In the genomic region with DNA sequence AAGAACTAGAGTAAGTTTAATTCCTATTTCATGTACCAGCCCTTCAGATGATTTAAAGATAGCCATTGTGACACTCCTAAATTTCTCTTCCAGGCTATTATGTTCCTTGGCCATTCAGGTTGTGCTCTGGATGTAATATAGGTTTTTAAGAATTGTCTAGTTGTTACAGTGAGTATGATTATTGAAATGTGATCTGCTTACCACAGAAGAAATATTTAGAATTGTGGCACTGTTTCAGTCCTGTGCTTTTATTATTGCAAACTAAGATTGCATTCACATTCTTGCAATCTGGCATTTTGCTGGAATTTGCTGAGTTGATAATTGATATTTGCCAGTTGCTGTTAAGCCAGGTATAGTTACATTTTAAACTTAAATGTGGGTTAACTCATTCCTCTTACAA, we compare ENCODE assay signal across 21 cellular contexts. TPM values are rescaled to one million over a fixed set of nuclear protein-coding genes. Genes with fewer than 3 reads are reported as not detected.
DNase-seq lines count a peak whose midpoint lies in the region; ATAC-seq and TF ChIP-seq lines count a peak whose summit lies in the region.
"Had no signal": no experiment of that assay in that cellular context is flagged by ENCODE, and none has a peak within 500 bp of the region (broad histone marks: within the 10 kb centered on the region; RNA-seq: fewer than 3 reads in every experiment).

No MANE protein-coding gene starts in this region.

- peak; percentile 51 for ATAC-seq in IMR-90 (ENCODE audit: low read depth)
- no peak for ATAC-seq in heart left ventricle
- no peak for ATAC-seq in GM23338
- ATAC-seq: Panc1 had no signal

- no peaks in the 10 kb centered on the region for H3F3A ChIP-seq in GM23338 (replicated peaks; ENCODE audit: low read depth)

- H3K36me3 Mint-ChIP-seq in GM23338 (ENCODE audit: low read depth), result peaks cover 67% of the 10 kb centered on the region
- H3K36me3 Mint-ChIP-seq: CD4-positive, alpha-beta memory T cell had no signal

- DNase-seq in AG10803 (ENCODE audit: low read depth) (peak; percentile 62), IMR-90 (no peak), astrocyte of the hippocampus (ENCODE audit: low read depth, low spot score) (peak; percentile 14), kidney tubule cell (ENCODE audit: low spot score) (peak; percentile 35), GM10248 (ENCODE audit: extremely low spot score) (no peak), EL (no peak), heart left ventricle (no peak), GM23338 (ENCODE audit: low spot score) (no peak)
- DNase-seq: Caco-2; CD4-positive, alpha-beta memory T cell; H9; HFFc6; NCI-H1694 treated with DMSO at 0.1 percent for 48 hours; NCI-H2081 treated with DMSO at 0.1 percent for 48 hours; NCI-H2171 treated with DMSO at 0.1 percent for 48 hours; NCI-H524 treated with DMSO at 0.1 percent for 48 hours; NCI-H82; SIG-M5 had no signal

- no peaks in the 10 kb centered on the region for H4K20me1 ChIP-seq in IMR-90 (ENCODE audit: insufficient read depth, low read length)
- H4K20me1 ChIP-seq in GM23338 (replicated peaks; ENCODE audit: insufficient read depth), result peaks cover 12% of the 10 kb centered on the region
- H4K20me1 ChIP-seq: BLaER1 treated with 17β-estradiol and CSF1 and Interleukin-3, amounts not matched to agents 10 nM and 100 nM had no signal

- no peak overlapping the region for H2BK120ac ChIP-seq in IMR-90 (ENCODE audit: low read depth, low read length)

- POLR2A ChIA-PET in IMR-90 (lab: Charles Lee; ENCODE audit: unreplicated experiment) (no interaction called here), GM10248 (lab: Yijun Ruan, JAX) (no interaction called here)

- no peak overlapping the region for H3K56ac ChIP-seq in IMR-90 (ENCODE audit: extremely low read depth, insufficient read depth, low read length)

- no peak overlapping the region for H3K4ac ChIP-seq in IMR-90 (ENCODE audit: low read depth, low read length)

- CTCF ChIA-PET in IMR-90 (lab: Yijun Ruan, JAX) (no interaction called here), GM10248 (lab: Yijun Ruan, JAX) (no interaction called here)

- no peak overlapping the region for H2BK20ac ChIP-seq in IMR-90 (ENCODE audit: low read depth, low read length)

- H3K4me1 Mint-ChIP-seq in GM23338, result no peaks in the 10 kb centered on the region
- H3K4me1 Mint-ChIP-seq: CD4-positive, alpha-beta memory T cell; H9 had no signal

- no peak overlapping the region for H3K27ac ChIP-seq in IMR-90 (ENCODE audit: insufficient read depth, low read length)
- H3K27ac ChIP-seq in heart left ventricle, result no peak overlapping the region
- no peak overlapping the region for H3K27ac ChIP-seq in GM23338 (ENCODE audit: low read depth)
- H3K27ac ChIP-seq: BLaER1 treated with 17β-estradiol and CSF1 and Interleukin-3, amounts not matched to agents 10 nM and 100 nM; KMS-11 had no signal

- H3K4me1 ChIP-seq in IMR-90 (ENCODE audit: control insufficient read depth, insufficient read depth, low read length) (no peaks in the 10 kb centered on the region), heart left ventricle (no peaks in the 10 kb centered on the region), GM23338 (ENCODE audit: insufficient read depth) (no peaks in the 10 kb centered on the region)
- H3K4me1 ChIP-seq: BLaER1 treated with 17β-estradiol and CSF1 and Interleukin-3, amounts not matched to agents 10 nM and 100 nM; Caco-2 had no signal

- H3K36me3 ChIP-seq in IMR-90 (ENCODE audit: control insufficient read depth, insufficient read depth, low read length) (peaks cover 3% of the 10 kb centered on the region), heart left ventricle (no peaks in the 10 kb centered on the region), GM23338 (ENCODE audit: insufficient read depth) (peaks cover 42% of the 10 kb centered on the region)

- TF ChIP-seq RAD21 in IMR-90 (IDR thresholded peaks at IDR 0.05; ENCODE audit: low read length), result no peak

- H3K27me3 ChIP-seq in IMR-90 (ENCODE audit: control insufficient read depth, insufficient read depth, low read length) (no peaks in the 10 kb centered on the region), heart left ventricle (no peaks in the 10 kb centered on the region), GM23338 (ENCODE audit: insufficient read depth) (no peaks in the 10 kb centered on the region)
- H3K27me3 ChIP-seq: BLaER1 treated with 17β-estradiol and CSF1 and Interleukin-3, amounts not matched to agents 10 nM and 100 nM had no signal

- H4K91ac ChIP-seq in IMR-90 (ENCODE audit: insufficient read depth, low read depth, low read length), result no peak overlapping the region

- H2BK5ac ChIP-seq in IMR-90 (ENCODE audit: low read depth, low read length, poor library complexity, severe bottlenecking), result no peak overlapping the region

- H4K5ac ChIP-seq in IMR-90 (ENCODE audit: low read depth, low read length), result no peak overlapping the region

- no peak overlapping the region for H3K4me3 Mint-ChIP-seq in GM23338
- H3K4me3 Mint-ChIP-seq: CD4-positive, alpha-beta memory T cell; H9; HFFc6 had no signal

- BruUV-seq in IMR-90 (replicated peaks; lab: Mats Ljungman, UMichigan), result no TSS peak

- H3K79me2 ChIP-seq in GM23338 (replicated peaks; ENCODE audit: insufficient read depth), result peaks cover 12% of the 10 kb centered on the region; the same call in 1 of the 2 replicates

- TF ChIP-seq POLR2A in IMR-90 (IDR thresholded peaks at IDR 0.05; ENCODE audit: low read depth, low read length) (no peak), heart left ventricle (IDR thresholded peaks at IDR 0.05) (no peak)

- no peak overlapping the region for H4K8ac ChIP-seq in IMR-90 (ENCODE audit: low read depth in 2 of 2, low read length in 2 of 2)

- no peaks in the 10 kb centered on the region for H3K79me1 ChIP-seq in IMR-90 (ENCODE audit: low read depth in 1 of 2, low read length in 2 of 2)

- H3K27me3 Mint-ChIP-seq in GM23338 (ENCODE audit: insufficient read depth, low read depth, poor library complexity), result peaks cover 3% of the 10 kb centered on the region
- H3K27me3 Mint-ChIP-seq: CD4-positive, alpha-beta memory T cell had no signal

- H2AK5ac ChIP-seq in IMR-90 (ENCODE audit: low read depth, low read length), result no peak overlapping the region

- H3K9me2 ChIP-seq in GM23338 (ENCODE audit: insufficient read depth), result no peaks in the 10 kb centered on the region

- H2BK15ac ChIP-seq in IMR-90 (ENCODE audit: low read depth, low read length), result no peak overlapping the region

- dilution Hi-C loops in IMR-90 (cut with HindIII; ENCODE audit: low sequenced_read_pairs, unreplicated experiment), result no loop called here

- H3K4me3 ChIP-seq in AG10803 (ENCODE audit: low read length) (no peak overlapping the region), IMR-90 (ENCODE audit: insufficient read depth, low read depth, low read length) (no peak overlapping the region), heart left ventricle (no peak overlapping the region), GM23338 (no peak overlapping the region)
- H3K4me3 ChIP-seq: BLaER1 treated with 17β-estradiol and CSF1 and Interleukin-3, amounts not matched to agents 10 nM and 100 nM had no signal

- intact Hi-C loops in IMR-90 (cut with micrococcal nuclease), result no loop called here
- intact Hi-C loops in heart left ventricle (cut with DNase I), result no loop called here

- TF ChIP-seq CTCF in AG10803 (conservative IDR thresholded peaks at IDR 0.05; ENCODE audit: low read length) (no peak), IMR-90 (conservative IDR thresholded peaks at IDR 0.05; ENCODE audit: low read depth, low read length) (no peak), GM10248 (IDR thresholded peaks at IDR 0.05; ENCODE audit: control extremely low read depth, extremely low read depth, low read depth, missing control alignments) (no peak), heart left ventricle (IDR thresholded peaks at IDR 0.05) (no peak), GM23338 (conservative IDR thresholded peaks at IDR 0.05; ENCODE audit: low read depth in 2 of 2) (no peak)

- H3K14ac ChIP-seq in IMR-90 (replicated peaks; ENCODE audit: low read depth, low read length), result no peak overlapping the region

- no peak overlapping the region for H3K27ac Mint-ChIP-seq in GM23338
- H3K27ac Mint-ChIP-seq: CD4-positive, alpha-beta memory T cell; H9; HFFc6 had no signal

- no peak overlapping the region for H2AK9ac ChIP-seq in IMR-90 (replicated peaks; ENCODE audit: low read depth, low read length, poor library complexity)

- in situ Hi-C loops in IMR-90 (cut with MboI; ENCODE audit: low sequenced_read_pairs), result no loop called here

- H3K4me2 ChIP-seq in IMR-90 (ENCODE audit: low read depth, low read length) (no peak overlapping the region), GM23338 (no peak overlapping the region)
- H3K4me2 ChIP-seq: BLaER1 treated with 17β-estradiol and CSF1 and Interleukin-3, amounts not matched to agents 10 nM and 100 nM; KMS-11 had no signal

- H3K23ac ChIP-seq in IMR-90 (ENCODE audit: low read depth, low read length), result no peak overlapping the region

- H3K9ac ChIP-seq in IMR-90 (ENCODE audit: low read depth, low read length), result no peak overlapping the region
- H3K9ac ChIP-seq: BLaER1 treated with 17β-estradiol and CSF1 and Interleukin-3, amounts not matched to agents 10 nM and 100 nM; KMS-11 had no signal

- no peak overlapping the region for H3K18ac ChIP-seq in IMR-90 (ENCODE audit: low read depth, low read length)

- no peaks in the 10 kb centered on the region for H3K9me3 Mint-ChIP-seq in GM23338
- H3K9me3 Mint-ChIP-seq: CD4-positive, alpha-beta memory T cell; H9; HFFc6 had no signal

- H2AFZ ChIP-seq in IMR-90 (replicated peaks; ENCODE audit: low read length, poor library complexity) (no peak overlapping the region), GM23338 (no peak overlapping the region)

- H3K9me3 ChIP-seq in IMR-90 (ENCODE audit: control insufficient read depth, insufficient read depth, low read length) (no peaks in the 10 kb centered on the region), heart left ventricle (no peaks in the 10 kb centered on the region)
- H3K9me3 ChIP-seq: BLaER1 treated with 17β-estradiol and CSF1 and Interleukin-3, amounts not matched to agents 10 nM and 100 nM; Caco-2 had no signal

- 0 out of 2 replicates have a peak, but pooled peaks cover 3% of the 10 kb centered on the region for H3K9me1 ChIP-seq in IMR-90 (ENCODE audit: insufficient read depth, low read length)

RNA-seq across cellular contexts. Expression of gene EXO1, which starts 22.3 kb away (rescaled TPM):
- total RNA-seq in IMR-90 (2012; rRNA removed) (12.9 and 18.9 TPM in 2 replicates), heart left ventricle (1 to 10 TPM in 2 of 9 donors, under 1 TPM in 3, not detected in 4; 0.15 to 4.1 (median 0.81) TPM)
- polyA plus RNA-seq in IMR-90 (2012; rRNA removed) (3.9 and 5.1 TPM in 2 replicates), heart left ventricle (under 1 TPM in 1 of 2 donors, not detected in 1; 0.07 TPM), GM23338 (2016; fragmentation: Nextera tagmentation; extraction: Ambion mirVana) (13.0 and 16.2 TPM in 2 replicates)
- polyA plus RNA-seq in IMR-90 (2012; cell fraction: cytosol; rRNA removed), result 1.7 and 2.8 TPM in 2 replicates
- 1.7 and 4.0 TPM in 2 replicates for polyA plus RNA-seq in IMR-90 (2012; cell fraction: nucleus; rRNA removed; ENCODE audit: low replicate concordance)
- total RNA-seq in GM23338 (2014; rRNA removed; shearing (Covaris generic)), result 23.7 and 34.0 TPM in 2 replicates
- polyA plus RNA-seq: CD4-positive, alpha-beta memory T cell had no signal

Comparison
In these comparisons a context has a peak if more than half of its experiments do, and no peak if none do; other contexts are left out.
1. DNase-seq: peak in AG10803 (single experiment), astrocyte of the hippocampus (single experiment) and kidney tubule cell (single experiment); none in IMR-90 (single experiment), GM10248 (single experiment), EL (single experiment), heart left ventricle (0 of 5) and GM23338 (single experiment).